ENCODE assay signal across 8 cellular contexts in the genomic region with DNA sequence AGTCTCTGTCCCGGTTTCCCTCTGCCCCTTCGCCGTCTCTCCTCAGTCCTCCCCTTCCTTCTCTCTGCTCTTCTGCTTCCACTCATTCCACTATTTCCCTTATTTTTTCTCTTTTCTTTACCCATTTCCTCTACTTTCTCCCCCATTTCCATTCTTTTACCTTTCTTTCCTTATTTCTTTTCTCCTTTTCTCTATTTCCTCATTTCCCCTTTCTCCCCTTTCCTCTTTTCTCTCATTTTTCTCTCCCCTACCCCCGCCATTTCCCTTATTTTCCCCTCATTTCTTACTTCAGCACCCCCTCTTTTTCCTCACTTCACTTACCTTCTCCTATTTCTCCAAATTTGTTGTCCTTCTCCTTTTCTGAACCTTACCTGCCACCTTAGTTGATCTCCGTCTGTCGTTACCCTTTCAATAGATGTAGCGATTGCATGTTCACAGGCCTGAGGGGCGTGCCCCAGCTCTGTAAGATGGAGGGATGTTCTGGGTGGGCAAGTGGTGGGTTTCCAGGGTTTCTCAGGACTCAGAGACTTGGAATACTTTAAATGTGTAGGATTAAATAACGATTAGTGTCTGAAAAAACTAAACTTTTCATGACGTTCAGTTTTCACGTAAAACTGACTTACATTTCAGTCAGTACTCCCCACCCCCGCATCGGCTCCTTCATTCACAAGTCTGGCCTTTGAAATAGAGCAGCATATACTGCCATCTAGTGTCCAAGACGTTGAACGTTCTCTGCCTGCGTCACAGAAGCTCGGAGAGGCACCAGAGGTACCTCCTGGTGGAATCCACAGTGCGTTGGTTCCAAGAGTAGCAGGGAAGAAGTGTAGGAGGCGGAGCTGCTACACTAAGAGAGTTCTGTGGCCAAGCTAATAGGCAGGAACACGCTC. TPM values are rescaled to one million over a fixed set of nuclear protein-coding genes. Genes with fewer than 3 reads are reported as not detected.
DNase-seq lines count a peak whose midpoint lies in the region; ATAC-seq, FAIRE-seq and TF ChIP-seq lines count a peak whose summit lies in the region.

No MANE protein-coding gene starts in this region.

- peak; percentile 68 for TF ChIP-seq CTCF in astrocyte of the spinal cord (IDR thresholded peaks at IDR 0.05; ENCODE audit: low read depth, low read length)

- H3K4me3 ChIP-seq in astrocyte of the spinal cord (ENCODE audit: low read depth, low read length), result peak overlapping the region; percentile 46

- peak; percentile 98 for FAIRE-seq in GM12892 (lab: Jason Lieb, UNC)

- in situ Hi-C loops in astrocyte of the spinal cord (cut with HindIII; ENCODE audit: low sequenced_read_pairs), result no loop called here

- TF ChIP-seq POLR2A in GM12892 (IDR thresholded peaks at IDR 0.05; ENCODE audit: low read depth, low read length), result no peak

- DNase-seq in GM12892 (ENCODE audit: insufficient read length) (peak; percentile 58), NCI-H1694 treated with DMSO at 0.1 percent for 48 hours (lab: John Stamatoyannopoulos, UW) (peak; percentile 89), T-helper 22 cell (ENCODE audit: low read depth) (peak; percentile 58), astrocyte of the spinal cord (ENCODE audit: low read depth, low spot score) (peak; percentile 89), hypothalamus (lab: John Stamatoyannopoulos, UW) (peak in 43 of 51 donors; percentile 2 to 81 (median 42)), retina (peak; percentile 77)

- ATAC-seq in HG02885 (IDR thresholded peaks at IDR 0.05; ENCODE audit: poor library complexity, unreplicated experiment), result peak; percentile 80
- ATAC-seq in GM19324 (IDR thresholded peaks at IDR 0.05; ENCODE audit: low FRiP score, unreplicated experiment), result no peak

RNA-seq across cellular contexts. Expression of gene NCBP2L, which starts 0.6 kb away (rescaled TPM):
- not detected for polyA plus RNA-seq in GM12892 (2012; ENCODE audit: missing spikeins)

RNA-seq across cellular contexts. Expression of gene TSC22D3, which starts 1.3 kb away (rescaled TPM):
- polyA plus RNA-seq in GM12892 (2012; ENCODE audit: missing spikeins), result 31.8 TPM

RNA-seq across cellular contexts. Expression of gene MID2, which starts 48.8 kb away (rescaled TPM):
- not detected for polyA plus RNA-seq in GM12892 (2012; ENCODE audit: missing spikeins)
